11 cellular contexts compared by ENCODE assay signal in genomic region chr9:137307255-137308101, GRCh38. TPM values are rescaled to one million over a fixed set of nuclear protein-coding genes. Genes with fewer than 3 reads are reported as not detected.
A peak's percentile ranks its signal among the peaks of the same experiment; 100 is the strongest.
DNase-seq lines count a peak whose midpoint lies in the region; ATAC-seq and TF ChIP-seq lines count a peak whose summit lies in the region.
"Had no signal": no experiment of that assay in that cellular context is flagged by ENCODE, and none has a peak within 500 bp of the region (broad histone marks: within the 10 kb centered on the region; RNA-seq: fewer than 3 reads in every experiment).

No MANE protein-coding gene starts in this region.

- intact Hi-C loops in activated CD4-positive, alpha-beta T cell treated with anti-CD3 and anti-CD28 coated beads for 36 hours (cut with DNase I, micrococcal nuclease) = no loop called here

- peaks cover 3% of the 10 kb centered on the region for H3K27me3 Mint-ChIP-seq in activated CD8-positive, alpha-beta memory T cell treated with anti-CD3 and anti-CD28 coated beads, Interleukin-2, amount 10 ng/mL, durations not matched to agents 7 days and 5 days
- H3K27me3 Mint-ChIP-seq in endodermal cell (ENCODE audit: insufficient read depth) = peaks cover 6% of the 10 kb centered on the region
- H3K27me3 Mint-ChIP-seq in activated CD4-positive, alpha-beta T cell treated with anti-CD3 and anti-CD28 coated beads for 36 hours = no peaks in the 10 kb centered on the region

- peak; percentile 59 for DNase-seq in activated CD8-positive, alpha-beta memory T cell treated with anti-CD3 and anti-CD28 coated beads for 24 hours
- DNase-seq in activated CD8-positive, alpha-beta memory T cell treated with anti-CD3 and anti-CD28 coated beads, Interleukin-2, amount 10 ng/mL, durations not matched to agents 7 days and 5 days = no peak
- DNase-seq in NB4 (ENCODE audit: low read depth) = peak; percentile 64
- peak; percentile 91 for DNase-seq in endodermal cell
- peak; percentile 49 for DNase-seq in retina
- no peak for DNase-seq in kidney glomerular epithelial cell (lab: John Stamatoyannopoulos, UW)
- no peak for DNase-seq in DMS114 treated with DMSO at 0.1 percent for 48 hours (lab: John Stamatoyannopoulos, UW; ENCODE audit: unreplicated experiment)
- DNase-seq in activated CD4-positive, alpha-beta T cell treated with anti-CD3 and anti-CD28 coated beads for 36 hours = no peak
- DNase-seq: amygdala, T-helper 2 cell had no signal

- no peaks in the 10 kb centered on the region for H3K9me3 ChIP-seq in endodermal cell (ENCODE audit: control insufficient read depth, low read length)

- CTCF ChIA-PET in activated CD8-positive, alpha-beta memory T cell treated with anti-CD3 and anti-CD28 coated beads, Interleukin-2, amount 10 ng/mL, durations not matched to agents 7 days and 5 days (lab: Charles Lee) = interaction anchor here (0.7 kb wide), 1 partner anchor 115 kb away, joined by 3 read pairs; the partner anchor contains the start of genes EXD3 and NOXA1
- CTCF ChIA-PET in activated CD4-positive, alpha-beta T cell treated with anti-CD3 and anti-CD28 coated beads for 36 hours (lab: Charles Lee) = interaction anchor here (0.7 kb wide), 1 partner anchor 283 kb away, joined by 3 read pairs; no protein-coding TSS in a partner anchor

- TF ChIP-seq CTCF in NB4 (IDR thresholded peaks at IDR 0.05; ENCODE audit: low read depth, low read length) = no peak
- no peak for TF ChIP-seq CTCF in endodermal cell (conservative IDR thresholded peaks at IDR 0.05)

- H3K4me1 Mint-ChIP-seq in activated CD8-positive, alpha-beta memory T cell treated with anti-CD3 and anti-CD28 coated beads, Interleukin-2, amount 10 ng/mL, durations not matched to agents 7 days and 5 days = peaks cover 7% of the 10 kb centered on the region
- H3K4me1 Mint-ChIP-seq in endodermal cell = peaks cover 9% of the 10 kb centered on the region
- H3K4me1 Mint-ChIP-seq in activated CD4-positive, alpha-beta T cell treated with anti-CD3 and anti-CD28 coated beads for 36 hours = peaks cover 9% of the 10 kb centered on the region

- peaks cover 13% of the 10 kb centered on the region for H3K27me3 ChIP-seq in endodermal cell (ENCODE audit: control insufficient read depth, insufficient read depth, low read length, poor library complexity, severe bottlenecking)

- no peaks in the 10 kb centered on the region for H3K4me1 ChIP-seq in endodermal cell (ENCODE audit: control insufficient read depth, insufficient read depth, low read length)

- H3K9ac ChIP-seq in endodermal cell (ENCODE audit: extremely low read depth, low read length, poor library complexity, severe bottlenecking) = no peak overlapping the region

- no peaks in the 10 kb centered on the region for H3K36me3 ChIP-seq in endodermal cell (ENCODE audit: control insufficient read depth, insufficient read depth, low read length)

- no peak overlapping the region for H3K27ac ChIP-seq in endodermal cell (ENCODE audit: low read depth, low read length)

- no peak for ATAC-seq in activated CD8-positive, alpha-beta memory T cell treated with anti-CD3 and anti-CD28 coated beads, Interleukin-2, amount 10 ng/mL, durations not matched to agents 7 days and 5 days
- ATAC-seq in activated CD4-positive, alpha-beta T cell treated with anti-CD3 and anti-CD28 coated beads for 36 hours = no peak

- H3K36me3 Mint-ChIP-seq in activated CD8-positive, alpha-beta memory T cell treated with anti-CD3 and anti-CD28 coated beads, Interleukin-2, amount 10 ng/mL, durations not matched to agents 7 days and 5 days = no peaks in the 10 kb centered on the region
- H3K36me3 Mint-ChIP-seq in endodermal cell (ENCODE audit: low read depth) = no peaks in the 10 kb centered on the region
- H3K36me3 Mint-ChIP-seq in activated CD4-positive, alpha-beta T cell treated with anti-CD3 and anti-CD28 coated beads for 36 hours (ENCODE audit: low read depth) = no peaks in the 10 kb centered on the region

- WGBS in endodermal cell (ENCODE audit: insufficient coverage in 1 of 2, insufficient read length in 1 of 2), 2 experiments = 91 to 97% methylated on average over 9 to 30 of the region's 30 CpGs

- POLR2A ChIA-PET in activated CD4-positive, alpha-beta T cell treated with anti-CD3 and anti-CD28 coated beads for 36 hours (lab: Charles Lee) = no interaction called here

- H3K4me3 ChIP-seq in NB4 (ENCODE audit: low read depth, low read length) = no peak overlapping the region
- no peak overlapping the region for H3K4me3 ChIP-seq in endodermal cell (ENCODE audit: low read length)

- TF ChIP-seq POLR2A in NB4 (IDR thresholded peaks at IDR 0.05; ENCODE audit: extremely low read depth, insufficient read length) = no peak

- no peak overlapping the region for H3K4me3 Mint-ChIP-seq in activated CD8-positive, alpha-beta memory T cell treated with anti-CD3 and anti-CD28 coated beads, Interleukin-2, amount 10 ng/mL, durations not matched to agents 7 days and 5 days
- H3K4me3 Mint-ChIP-seq in endodermal cell = no peak overlapping the region
- H3K4me3 Mint-ChIP-seq in activated CD4-positive, alpha-beta T cell treated with anti-CD3 and anti-CD28 coated beads for 36 hours = no peak overlapping the region

- H3K27ac Mint-ChIP-seq in activated CD8-positive, alpha-beta memory T cell treated with anti-CD3 and anti-CD28 coated beads, Interleukin-2, amount 10 ng/mL, durations not matched to agents 7 days and 5 days = no peak overlapping the region
- no peak overlapping the region for H3K27ac Mint-ChIP-seq in endodermal cell
- no peak overlapping the region for H3K27ac Mint-ChIP-seq in activated CD4-positive, alpha-beta T cell treated with anti-CD3 and anti-CD28 coated beads for 36 hours

- H3K9me3 Mint-ChIP-seq in activated CD8-positive, alpha-beta memory T cell treated with anti-CD3 and anti-CD28 coated beads, Interleukin-2, amount 10 ng/mL, durations not matched to agents 7 days and 5 days (ENCODE audit: low read depth) = no peaks in the 10 kb centered on the region
- H3K9me3 Mint-ChIP-seq in endodermal cell = no peaks in the 10 kb centered on the region
- no peaks in the 10 kb centered on the region for H3K9me3 Mint-ChIP-seq in activated CD4-positive, alpha-beta T cell treated with anti-CD3 and anti-CD28 coated beads for 36 hours (ENCODE audit: low read depth)

RNA-seq across cellular contexts. Expression of gene NRARP, which starts 5.4 kb away (rescaled TPM):
- 1 to 10 TPM; 1.6 to 4.5 TPM for total RNA-seq in activated CD8-positive, alpha-beta memory T cell treated with anti-CD3 and anti-CD28 coated beads, Interleukin-2, amount 10 ng/mL, durations not matched to agents 7 days and 5 days
- total RNA-seq in endodermal cell = 10 to 100 TPM; 12.1 to 12.9 TPM
- polyA plus RNA-seq in endodermal cell (2013, experiment 1 of 2) = 59.0 TPM
- polyA plus RNA-seq in endodermal cell (2013, experiment 2 of 2) = 52.6 TPM
- total RNA-seq in activated CD4-positive, alpha-beta T cell treated with anti-CD3 and anti-CD28 coated beads for 36 hours = 1 to 10 TPM; 2.1 TPM

RNA-seq across cellular contexts. Expression of gene TOR4A, which starts 30.0 kb away (rescaled TPM):
- total RNA-seq in activated CD8-positive, alpha-beta memory T cell treated with anti-CD3 and anti-CD28 coated beads, Interleukin-2, amount 10 ng/mL, durations not matched to agents 7 days and 5 days = 10 to 100 TPM; 10.9 to 13.3 TPM
- 10 to 100 TPM; 14.2 to 18.9 TPM for total RNA-seq in endodermal cell
- 4.6 TPM for polyA plus RNA-seq in endodermal cell (2013, experiment 1 of 2)
- 5.1 TPM for polyA plus RNA-seq in endodermal cell (2013, experiment 2 of 2)
- 1 to 10 TPM; 2.6 to 3.4 TPM for total RNA-seq in activated CD4-positive, alpha-beta T cell treated with anti-CD3 and anti-CD28 coated beads for 36 hours

RNA-seq across cellular contexts. Expression of gene NELFB, which starts 52.4 kb away (rescaled TPM):
- 10 to 100 TPM; 70.8 to 75.3 TPM for total RNA-seq in activated CD8-positive, alpha-beta memory T cell treated with anti-CD3 and anti-CD28 coated beads, Interleukin-2, amount 10 ng/mL, durations not matched to agents 7 days and 5 days
- 10 to 100 TPM; 73.3 to 86.6 TPM for total RNA-seq in endodermal cell
- 56.8 TPM for polyA plus RNA-seq in endodermal cell (2013, experiment 1 of 2)
- polyA plus RNA-seq in endodermal cell (2013, experiment 2 of 2) = 55.1 TPM
- 10 to 100 TPM; 41.4 to 54.1 TPM for total RNA-seq in activated CD4-positive, alpha-beta T cell treated with anti-CD3 and anti-CD28 coated beads for 36 hours

RNA-seq across cellular contexts. Expression of gene STPG3, which starts 56.4 kb away (rescaled TPM):
- total RNA-seq in activated CD8-positive, alpha-beta memory T cell treated with anti-CD3 and anti-CD28 coated beads, Interleukin-2, amount 10 ng/mL, durations not matched to agents 7 days and 5 days = not detected
- not detected for total RNA-seq in endodermal cell
- not detected for polyA plus RNA-seq in endodermal cell (2013, experiment 1 of 2)
- polyA plus RNA-seq in endodermal cell (2013, experiment 2 of 2) = not detected
- not detected for total RNA-seq in activated CD4-positive, alpha-beta T cell treated with anti-CD3 and anti-CD28 coated beads for 36 hours
- total RNA-seq: mucosa of gallbladder had no signal

Comparison
In these comparisons a context has a peak if more than half of its experiments do, and no peak if none do; other contexts are left out.
1. DNase-seq: peak in activated CD8-positive, alpha-beta memory T cell treated with anti-CD3 and anti-CD28 coated beads for 24 hours (single experiment), NB4 (single experiment), endodermal cell (single experiment) and retina (single experiment); none in activated CD8-positive, alpha-beta memory T cell treated with anti-CD3 and anti-CD28 coated beads, Interleukin-2, amount 10 ng/mL, durations not matched to agents 7 days and 5 days (single experiment), kidney glomerular epithelial cell (single experiment), DMS114 treated with DMSO at 0.1 percent for 48 hours (single experiment) and activated CD4-positive, alpha-beta T cell treated with anti-CD3 and anti-CD28 coated beads for 36 hours (single experiment).